Comparison of ENCODE assay signal across 10 cellular contexts in genomic region chr12:52945389-52946232, GRCh38. TPM values are rescaled to one million over a fixed set of nuclear protein-coding genes. Genes with fewer than 3 reads are reported as not detected.
DNase-seq lines count a peak whose midpoint lies in the region; ATAC-seq and TF ChIP-seq lines count a peak whose summit lies in the region.
"Had no signal": no experiment of that assay in that cellular context is flagged by ENCODE, and none has a peak within 500 bp of the region (broad histone marks: within the 10 kb centered on the region; RNA-seq: fewer than 3 reads in every experiment).

No MANE protein-coding gene starts in this region.

- H3K4me3 ChIP-seq in adrenal gland = no peak overlapping the region
- peak overlapping the region; percentile 48 for H3K4me3 ChIP-seq in iPS-20b (ENCODE audit: low read length)
- H3K4me3 ChIP-seq in stomach = no peak overlapping the region

- no peaks in the 10 kb centered on the region for H3K9me3 ChIP-seq in adrenal gland (replicated peaks in 1 of 3)
- H3K9me3 ChIP-seq in iPS-20b (ENCODE audit: insufficient read depth, low read depth, low read length) = no peaks in the 10 kb centered on the region
- no peaks in the 10 kb centered on the region for H3K9me3 ChIP-seq in stomach

- H3K27ac ChIP-seq in adrenal gland (peak overlapping the region in 1 of 5 donors; percentile 46), iPS-20b (ENCODE audit: low read length) (peak overlapping the region; percentile 74), stomach (peak overlapping the region; percentile 33 to 92 (median 72))
- H3K27ac ChIP-seq: HL-60 had no signal

- H3K36me3 ChIP-seq in adrenal gland (replicated peaks in 1 of 2) (no peaks in the 10 kb centered on the region), iPS-20b (ENCODE audit: insufficient read depth, low read depth, low read length) (peaks cover 9% of the 10 kb centered on the region), stomach (peaks cover 0 to 5% (median 2%) of the 10 kb centered on the region in 4 donors)

- peak overlapping the region; percentile 44 for H3K9ac ChIP-seq in iPS-20b (ENCODE audit: low read depth, low read length)

- peak overlapping the region; percentile 97 for H3K27ac Mint-ChIP-seq in HFFc6

- H3K4me1 ChIP-seq in adrenal gland (replicated peaks in 1 of 2) = peaks cover 0 to 3% of the 10 kb centered on the region in 2 donors
- H3K4me1 ChIP-seq in iPS-20b (ENCODE audit: insufficient read depth, low read length) = peaks cover 36% of the 10 kb centered on the region
- H3K4me1 ChIP-seq in stomach = peaks cover 16 to 57% (median 52%) of the 10 kb centered on the region in 4 donors

- peaks cover 33% of the 10 kb centered on the region for H3K36me3 Mint-ChIP-seq in HFFc6 (ENCODE audit: low read depth)

- H3K27me3 Mint-ChIP-seq in HFFc6 (ENCODE audit: insufficient read depth) = peaks cover 1% of the 10 kb centered on the region

- no peak for TF ChIP-seq EP300 in stomach (IDR thresholded peaks at IDR 0.05)

- intact Hi-C loops in adrenal gland (cut with DNase I) (no loop called here), stomach (cut with DNase I; ENCODE audit: low total_unique reads) (no loop called here)

- H3K27me3 ChIP-seq in adrenal gland = no peaks in the 10 kb centered on the region
- no peaks in the 10 kb centered on the region for H3K27me3 ChIP-seq in iPS-20b (ENCODE audit: insufficient read depth, low read length)
- H3K27me3 ChIP-seq in stomach = peaks cover 0 to 28% (median 7%) of the 10 kb centered on the region in 3 donors

- no peak for TF ChIP-seq CTCF in HFFc6 (IDR thresholded peaks at IDR 0.05)
- no peak for TF ChIP-seq CTCF in adrenal gland (IDR thresholded peaks at IDR 0.05)
- TF ChIP-seq CTCF in stomach (IDR thresholded peaks at IDR 0.05) = no peak

- ATAC-seq in GM18868 (IDR thresholded peaks at IDR 0.05; ENCODE audit: unreplicated experiment) = no peak

- 58 to 68% (median 61%) methylated on average over 12 to 13 of the region's 13 CpGs for WGBS in adrenal gland, 4 donors
- WGBS in stomach, 5 donors = 36 to 51% (median 40%) methylated on average over 13 of the region's 13 CpGs

- H3K4me3 Mint-ChIP-seq in HFFc6 = peak overlapping the region; percentile 80

- H3K9me3 Mint-ChIP-seq in HFFc6 = no peaks in the 10 kb centered on the region

- DNase-seq in HFFc6 (peak; percentile 48), adrenal gland (peak in 4 of 7 donors; percentile 25 to 66 (median 56)), stomach (peak; percentile 62), KG1 (lab: John Stamatoyannopoulos, UW) (no peak), GF-D8 (lab: John Stamatoyannopoulos, UW) (no peak), NCI-H187 treated with DMSO at 0.1 percent for 48 hours (lab: John Stamatoyannopoulos, UW) (no peak)
- DNase-seq: activated CD4-positive, alpha-beta T cell treated with anti-CD3 and anti-CD28 coated beads for 1 hour had no signal

- TF ChIP-seq POLR2A in adrenal gland (IDR thresholded peaks at IDR 0.05) (no peak), stomach (IDR thresholded peaks at IDR 0.05) (no peak)

- peaks cover 80% of the 10 kb centered on the region for H3K4me1 Mint-ChIP-seq in HFFc6 (ENCODE audit: low read depth)

RNA-seq across cellular contexts. Expression of gene KRT18, which starts 3.3 kb away (rescaled TPM):
- 100 to 1,000 TPM; 556 to 745 (median 582) TPM for total RNA-seq in HFFc6 (2021; fragmentation: NEBNext Ultra II Directional; extraction: Animal tissue kit (Norgen Biotek cat#: 25700))
- total RNA-seq in adrenal gland (100 to 1,000 TPM in 1 of 8 donors, 10 to 100 TPM in 7; 16.1 to 136 (median 48.2) TPM), stomach (100 to 1,000 TPM in 4 of 5 donors, 10 to 100 TPM in 1; 68.3 to 648 (median 309) TPM)
- polyA plus RNA-seq in adrenal gland (100 to 1,000 TPM in 1 of 3 donors, 10 to 100 TPM in 2; 26.2 to 121 (median 43.9) TPM), stomach (100 to 1,000 TPM; 369 to 525 (median 391) TPM)

RNA-seq across cellular contexts. Expression of gene KRT8, which starts 40.7 kb away (rescaled TPM):
- total RNA-seq in HFFc6 (2021; fragmentation: NEBNext Ultra II Directional; extraction: Animal tissue kit (Norgen Biotek cat#: 25700)) = 10 to 100 TPM; 41.4 to 50.4 (median 44.8) TPM
- total RNA-seq in adrenal gland = 100 to 1,000 TPM in 1 of 8 donors, 10 to 100 TPM in 7; 36.0 to 198 (median 71.0) TPM
- 100 to 1,000 TPM in 2 of 3 donors, 10 to 100 TPM in 1; 49.0 to 102 (median 102) TPM for polyA plus RNA-seq in adrenal gland
- total RNA-seq in stomach = 1,000 to 10,000 TPM in 1 of 5 donors, 100 to 1,000 TPM in 3, 10 to 100 TPM in 1; 71.2 to 1,740 (median 566) TPM
- 1,000 to 10,000 TPM in 1 of 3 donors, 100 to 1,000 TPM in 2; 361 to 1,687 (median 767) TPM for polyA plus RNA-seq in stomach

Comparison
In these comparisons a context has a peak if more than half of its experiments do, and no peak if none do; other contexts are left out.
1. DNase-seq: peak in HFFc6 (single experiment), adrenal gland (4 of 7) and stomach (single experiment); none in KG1 (single experiment), GF-D8 (single experiment) and NCI-H187 treated with DMSO at 0.1 percent for 48 hours (single experiment).